Comparison of ENCODE assay signal across 8 cellular contexts in genomic region chr3:159148466-159148865, GRCh38.
"Had no signal": no experiment of that assay in that cellular context is flagged by ENCODE, and none has a peak within 500 bp of the region (broad histone marks: within the 10 kb centered on the region; RNA-seq: fewer than 3 reads in every experiment).

No MANE protein-coding gene starts in this region.

- ATAC-seq: GM12878 had no signal

- DNase-seq: GDM1, GF-D8 had no signal

- FAIRE-seq: G401.6, GM12878, GM12891, GM12892, GM18507, GM19239 had no signal

- H3K4me3 ChIP-seq: GM12878 had no signal
